ENCODE assay signal across 13 cellular contexts in genomic region chr10:100339236-100339635, GRCh38. TPM values are rescaled to one million over a fixed set of nuclear protein-coding genes. Genes with fewer than 3 reads are reported as not detected.
DNase-seq lines count a peak whose midpoint lies in the region; ATAC-seq, FAIRE-seq and TF ChIP-seq lines count a peak whose summit lies in the region.
"Had no signal": no experiment of that assay in that cellular context is flagged by ENCODE, and none has a peak within 500 bp of the region (broad histone marks: within the 10 kb centered on the region; RNA-seq: fewer than 3 reads in every experiment).

No MANE protein-coding gene starts in this region.

- H3K4me1 ChIP-seq in HepG2 (ENCODE audit: insufficient read depth, low read length) (peaks cover 56% of the 10 kb centered on the region), right lobe of liver (peaks cover 3 to 36% (median 13%) of the 10 kb centered on the region in 4 donors), suprapubic skin (no peaks in the 10 kb centered on the region)

- no peak for FAIRE-seq in HepG2 (lab: Jason Lieb, UNC)
- FAIRE-seq: G401.6, small intestine had no signal

- ATAC-seq in HepG2 (no peak), right lobe of liver (no peak), HG03025 (IDR thresholded peaks at IDR 0.05; ENCODE audit: low FRiP score, unreplicated experiment) (peak; percentile 65)

- peak overlapping the region; percentile 14 for H3K4me2 ChIP-seq in HepG2 (ENCODE audit: low read depth, low read length)
- H3K4me2 ChIP-seq: KMS-11 had no signal

- TF ChIP-seq EP300 in HepG2 (IDR thresholded peaks at IDR 0.05; ENCODE audit: low read depth in 2 of 2, low read length in 2 of 2) (no peak), HepG2 (CRISPR knock-in tag; IDR thresholded peaks at IDR 0.05; ENCODE audit: borderline replicate concordance) (no peak), suprapubic skin (IDR thresholded peaks at IDR 0.05) (no peak)

- H3K27me3 ChIP-seq in HepG2 (ENCODE audit: control insufficient read depth in 1 of 2, insufficient read depth in 2 of 2, low read length in 2 of 2): no peaks in the 10 kb centered on the region
- no peaks in the 10 kb centered on the region for H3K27me3 ChIP-seq in right lobe of liver
- H3K27me3 ChIP-seq in suprapubic skin: peaks cover 5% of the 10 kb centered on the region

- no TSS peak for BruUV-seq in HepG2 (replicated peaks; lab: Mats Ljungman, UMichigan)

- H3K79me2 ChIP-seq in HepG2 (ENCODE audit: insufficient read depth, low read length): no peaks in the 10 kb centered on the region

- H3K9ac ChIP-seq in HepG2 (ENCODE audit: insufficient read depth, low read depth, low read length): no peak overlapping the region
- H3K9ac ChIP-seq: KMS-11 had no signal

- H4K20me1 ChIP-seq in HepG2 (ENCODE audit: insufficient read depth, low read length): no peaks in the 10 kb centered on the region

- H2AFZ ChIP-seq in HepG2 (ENCODE audit: low read length): no peak overlapping the region

- no peaks in the 10 kb centered on the region for H3K36me3 ChIP-seq in HepG2 (replicated peaks in 1 of 2; ENCODE audit: control insufficient read depth in 1 of 2, insufficient read depth in 2 of 2, low read length in 2 of 2)
- no peaks in the 10 kb centered on the region for H3K36me3 ChIP-seq in right lobe of liver
- H3K36me3 ChIP-seq in suprapubic skin: no peaks in the 10 kb centered on the region
- H3K36me3 ChIP-seq: heart left ventricle had no signal

- no peak for TF ChIP-seq POLR2A in HepG2 (IDR thresholded peaks at IDR 0.05; ENCODE audit: insufficient read depth in 1 of 2, low read depth in 2 of 2, low read length in 2 of 2)
- TF ChIP-seq POLR2A in right lobe of liver (IDR thresholded peaks at IDR 0.05): no peak
- no peak for TF ChIP-seq POLR2A in suprapubic skin (IDR thresholded peaks at IDR 0.05)

- POLR2A ChIA-PET in HepG2 (lab: Yijun Ruan, JAX): interaction anchor here (0.7 to 12.6 kb wide), 2 partner anchors 37 to 94 kb away, joined by 3 to 287 read pairs; no protein-coding TSS in a partner anchor

- no peaks in the 10 kb centered on the region for H3K9me3 ChIP-seq in HepG2 (ENCODE audit: low read length)
- H3K9me3 ChIP-seq in right lobe of liver: no peaks in the 10 kb centered on the region
- no peaks in the 10 kb centered on the region for H3K9me3 ChIP-seq in suprapubic skin
- H3K9me3 ChIP-seq: heart left ventricle had no signal

- TF ChIP-seq CTCF in HepG2 (CRISPR knock-in tag; IDR thresholded peaks at IDR 0.05): no peak
- no peak for TF ChIP-seq CTCF in right lobe of liver (IDR thresholded peaks at IDR 0.05)
- TF ChIP-seq CTCF in suprapubic skin (IDR thresholded peaks at IDR 0.05): no peak

- intact Hi-C loops in HepG2 (cut with micrococcal nuclease; ENCODE audit: unreplicated experiment) (loop anchor here (2.0 kb wide), 2 partner anchors 36 to 170 kb away; no protein-coding TSS in a partner anchor), right lobe of liver (cut with DNase I) (loop anchor here in 1 of 2 donors (2.0 to 10.0 kb wide), 2 partner anchors 94 to 166 kb away; no protein-coding TSS in a partner anchor)

- H3K27ac ChIP-seq in HepG2 (ENCODE audit: extremely low read length, insufficient read depth, low read length) (no peak overlapping the region), right lobe of liver (no peak overlapping the region), suprapubic skin (no peak overlapping the region)
- H3K27ac ChIP-seq: heart left ventricle, KMS-11 had no signal

- TF ChIP-seq RAD21 in HepG2 (CRISPR knock-in tag; IDR thresholded peaks at IDR 0.05): no peak

- H3K4me3 ChIP-seq in HepG2 (replicated peaks in 1 of 3; ENCODE audit: insufficient read depth in 1 of 3, low read depth in 2 of 3, low read length in 3 of 3) (no peak overlapping the region; a peak in 1 of 6 replicates), right lobe of liver (no peak overlapping the region), suprapubic skin (no peak overlapping the region)
- H3K4me3 ChIP-seq: heart left ventricle had no signal

- CTCF ChIA-PET in HepG2 (lab: Yijun Ruan, JAX; ENCODE audit: low intra/inter-chr PET ratio, low total read pairs): interaction anchor here (0.6 to 10.5 kb wide), 4 partner anchors 52 to 180 kb away, joined by 3 to 297 read pairs (median 9); partner anchors contain the start of gene SEC31B

- DNase-seq in HepG2 (ENCODE audit: low spot score): no peak
- no peak for DNase-seq in right lobe of liver
- peak; percentile 53 for DNase-seq in SKM-1 treated with dmso at 0.1 percent for 144 hours (lab: John Stamatoyannopoulos, UW; ENCODE audit: unreplicated experiment)
- DNase-seq in suprapubic skin (ENCODE audit: low spot score in 2 of 2): no peak
- DNase-seq in anterior cingulate cortex (lab: John Stamatoyannopoulos, UW): no peak
- DNase-seq in SW480 (ENCODE audit: low spot score): no peak
- no peak for DNase-seq in NCI-H128 (lab: John Stamatoyannopoulos, UW; ENCODE audit: unreplicated experiment)
- DNase-seq: heart left ventricle, small intestine had no signal

- WGBS in HepG2 (ENCODE audit: low lambda C conversion rate): 33% methylated on average over 2 of the region's 5 CpGs
- 39% methylated on average over 3 of the region's 5 CpGs for WGBS in right lobe of liver (ENCODE audit: insufficient coverage, low coverage, low lambda C conversion rate, missing lambda C conversion rate)
- 61% methylated on average over 5 of the region's 5 CpGs for WGBS in suprapubic skin

- in situ Hi-C loops in HepG2 (cut with HindIII; ENCODE audit: extremely low pct_ligation_motif_present, low pct_unique_long_range_greater_than_20kb): loop anchor here (25.0 kb wide), 1 partner anchor 548 kb away; no protein-coding TSS in a partner anchor

RNA-seq across cellular contexts. Expression of gene SCD, which starts 7.8 kb away (rescaled TPM):
- total RNA-seq in HepG2 (2016; rRNA removed; fragmentation: Illumina TruSeq; extraction: Trizol): 338 and 492 TPM in 2 replicates
- 31.9 and 37.2 TPM in 2 replicates for total RNA-seq in HepG2 (2016; cell fraction: cytosol; rRNA removed; fragmentation: Illumina TruSeq; extraction: Trizol; ENCODE audit: low read depth)
- 303 and 473 TPM in 2 replicates for total RNA-seq in HepG2 (2016; cell fraction: insoluble cytoplasmic fraction; rRNA removed; fragmentation: Illumina TruSeq; extraction: Trizol)
- total RNA-seq in HepG2 (2016; cell fraction: membrane; rRNA removed; fragmentation: Illumina TruSeq; extraction: Trizol): 175 and 195 TPM in 2 replicates
- total RNA-seq in HepG2 (2016; cell fraction: nucleus; rRNA removed; fragmentation: Illumina TruSeq; extraction: Trizol): 532 and 631 TPM in 2 replicates
- 512 and 596 TPM in 2 replicates for polyA plus RNA-seq in HepG2 (2011; rRNA removed)
- polyA plus RNA-seq in HepG2 (2011; cell fraction: cytosol; rRNA removed): 368 and 565 TPM in 2 replicates
- polyA plus RNA-seq in HepG2 (2011; cell fraction: nucleus; rRNA removed): 147 and 228 TPM in 2 replicates
- polyA plus RNA-seq in HepG2 (2012): 585 and 769 TPM in 2 replicates
- 36.1 and 38.4 TPM in 2 replicates for polyA plus RNA-seq in HepG2 (2016; cell fraction: cytosol; fragmentation: Illumina TruSeq; extraction: Trizol; ENCODE audit: low read depth)
- polyA plus RNA-seq in HepG2 (2016; cell fraction: insoluble cytoplasmic fraction; fragmentation: Illumina TruSeq; extraction: Trizol; ENCODE audit: low read depth): 315 and 357 TPM in 2 replicates
- polyA plus RNA-seq in HepG2 (2016; cell fraction: membrane; fragmentation: Illumina TruSeq; extraction: Trizol; ENCODE audit: low read depth): 107 and 124 TPM in 2 replicates
- polyA plus RNA-seq in HepG2 (2016; cell fraction: nucleus; fragmentation: Illumina TruSeq; extraction: Trizol; ENCODE audit: insufficient read depth, low read depth): 708 and 740 TPM in 2 replicates
- polyA minus RNA-seq in HepG2 (2011; rRNA and poly(A)+ RNA removed; ENCODE audit: low replicate concordance): 748 and 1,007 TPM in 2 replicates
- 527 and 633 TPM in 2 replicates for polyA minus RNA-seq in HepG2 (2011; cell fraction: cytosol; rRNA and poly(A)+ RNA removed)
- 165 and 293 TPM in 2 replicates for polyA minus RNA-seq in HepG2 (2011; cell fraction: nucleus; rRNA and poly(A)+ RNA removed)
- 100 to 1,000 TPM in 4 of 6 experiments, 10 to 100 TPM in 2; 38.3 to 599 (median 220) TPM for total RNA-seq in right lobe of liver
- total RNA-seq in suprapubic skin: 10 to 100 TPM; 24.3 to 53.9 (median 49.7) TPM

RNA-seq across cellular contexts. Expression of gene PKD2L1, which starts 9.2 kb away (rescaled TPM):
- 0.07 and 0.31 TPM in 2 replicates for total RNA-seq in HepG2 (2016; rRNA removed; fragmentation: Illumina TruSeq; extraction: Trizol)
- total RNA-seq in HepG2 (2016; cell fraction: cytosol; rRNA removed; fragmentation: Illumina TruSeq; extraction: Trizol; ENCODE audit: low read depth): not detected in 2 replicates
- total RNA-seq in HepG2 (2016; cell fraction: insoluble cytoplasmic fraction; rRNA removed; fragmentation: Illumina TruSeq; extraction: Trizol): 0.07 and 0.30 TPM in 2 replicates
- not detected in 2 replicates for total RNA-seq in HepG2 (2016; cell fraction: membrane; rRNA removed; fragmentation: Illumina TruSeq; extraction: Trizol)
- total RNA-seq in HepG2 (2016; cell fraction: nucleus; rRNA removed; fragmentation: Illumina TruSeq; extraction: Trizol): not detected in 2 replicates
- 0.15 and 0.27 TPM in 2 replicates for polyA plus RNA-seq in HepG2 (2011; rRNA removed)
- polyA plus RNA-seq in HepG2 (2011; cell fraction: cytosol; rRNA removed): 0.15 and 0.21 TPM in 2 replicates
- polyA plus RNA-seq in HepG2 (2011; cell fraction: nucleus; rRNA removed): 0.61 and 0.90 TPM in 2 replicates
- 0.16 and 0.55 TPM in 2 replicates for polyA plus RNA-seq in HepG2 (2012)
- polyA plus RNA-seq in HepG2 (2016; cell fraction: cytosol; fragmentation: Illumina TruSeq; extraction: Trizol; ENCODE audit: low read depth): not detected in 2 replicates
- polyA plus RNA-seq in HepG2 (2016; cell fraction: insoluble cytoplasmic fraction; fragmentation: Illumina TruSeq; extraction: Trizol; ENCODE audit: low read depth): 0.33 TPM in 1 of 2 replicates, not detected in the other
- not detected in 2 replicates for polyA plus RNA-seq in HepG2 (2016; cell fraction: membrane; fragmentation: Illumina TruSeq; extraction: Trizol; ENCODE audit: low read depth)
- polyA plus RNA-seq in HepG2 (2016; cell fraction: nucleus; fragmentation: Illumina TruSeq; extraction: Trizol; ENCODE audit: insufficient read depth, low read depth): 0.21 TPM in 1 of 2 replicates, not detected in the other
- polyA minus RNA-seq in HepG2 (2011; rRNA and poly(A)+ RNA removed; ENCODE audit: low replicate concordance): 0.26 and 0.72 TPM in 2 replicates
- not detected in 2 replicates for polyA minus RNA-seq in HepG2 (2011; cell fraction: cytosol; rRNA and poly(A)+ RNA removed)
- polyA minus RNA-seq in HepG2 (2011; cell fraction: nucleus; rRNA and poly(A)+ RNA removed): not detected in 2 replicates
- total RNA-seq in right lobe of liver: under 1 TPM in 3 of 6 experiments, not detected in 3; 0.12 to 0.26 (median 0.22) TPM
- not detected for total RNA-seq in suprapubic skin
- total RNA-seq: activated T-helper 2 cell treated with anti-CD3 and anti-CD28 coated beads, Interferon-gamma antibody, Interleukin-2, Interleukin-4, amounts not matched to agents 10 μg/mL and 5 μg/mL and 100 μg/mL, durations not matched to agents 14 hours and 24 hours and 36 hours; heart left ventricle had no signal
- polyA plus RNA-seq: heart left ventricle had no signal

RNA-seq across cellular contexts. Expression of gene BLOC1S2, which starts 52.8 kb away (rescaled TPM):
- total RNA-seq in HepG2 (2016; rRNA removed; fragmentation: Illumina TruSeq; extraction: Trizol): 64.4 and 81.4 TPM in 2 replicates
- 54.2 and 57.3 TPM in 2 replicates for total RNA-seq in HepG2 (2016; cell fraction: cytosol; rRNA removed; fragmentation: Illumina TruSeq; extraction: Trizol; ENCODE audit: low read depth)
- total RNA-seq in HepG2 (2016; cell fraction: insoluble cytoplasmic fraction; rRNA removed; fragmentation: Illumina TruSeq; extraction: Trizol): 65.7 and 82.6 TPM in 2 replicates
- total RNA-seq in HepG2 (2016; cell fraction: membrane; rRNA removed; fragmentation: Illumina TruSeq; extraction: Trizol): 115 and 124 TPM in 2 replicates
- 25.7 and 27.8 TPM in 2 replicates for total RNA-seq in HepG2 (2016; cell fraction: nucleus; rRNA removed; fragmentation: Illumina TruSeq; extraction: Trizol)
- 19.2 and 22.3 TPM in 2 replicates for polyA plus RNA-seq in HepG2 (2011; rRNA removed)
- 9.3 and 14.2 TPM in 2 replicates for polyA plus RNA-seq in HepG2 (2011; cell fraction: cytosol; rRNA removed)
- 4.7 and 6.6 TPM in 2 replicates for polyA plus RNA-seq in HepG2 (2011; cell fraction: nucleus; rRNA removed)
- 26.2 and 27.5 TPM in 2 replicates for polyA plus RNA-seq in HepG2 (2012)
- 73.0 and 81.9 TPM in 2 replicates for polyA plus RNA-seq in HepG2 (2016; cell fraction: cytosol; fragmentation: Illumina TruSeq; extraction: Trizol; ENCODE audit: low read depth)
- 89.8 and 90.3 TPM in 2 replicates for polyA plus RNA-seq in HepG2 (2016; cell fraction: insoluble cytoplasmic fraction; fragmentation: Illumina TruSeq; extraction: Trizol; ENCODE audit: low read depth)
- polyA plus RNA-seq in HepG2 (2016; cell fraction: membrane; fragmentation: Illumina TruSeq; extraction: Trizol; ENCODE audit: low read depth): 108 and 116 TPM in 2 replicates
- 48.0 and 53.7 TPM in 2 replicates for polyA plus RNA-seq in HepG2 (2016; cell fraction: nucleus; fragmentation: Illumina TruSeq; extraction: Trizol; ENCODE audit: insufficient read depth, low read depth)
- 3.4 and 6.6 TPM in 2 replicates for polyA minus RNA-seq in HepG2 (2011; rRNA and poly(A)+ RNA removed; ENCODE audit: low replicate concordance)
- 6.4 and 7.9 TPM in 2 replicates for polyA minus RNA-seq in HepG2 (2011; cell fraction: cytosol; rRNA and poly(A)+ RNA removed)
- polyA minus RNA-seq in HepG2 (2011; cell fraction: nucleus; rRNA and poly(A)+ RNA removed): 3.9 and 8.7 TPM in 2 replicates
- 10 to 100 TPM; 13.7 to 26.4 (median 22.0) TPM for total RNA-seq in right lobe of liver
- total RNA-seq in suprapubic skin: 10 to 100 TPM; 11.7 to 49.6 (median 36.2) TPM
